Comparison of ENCODE assay signal across 1 cellular context in genomic region chr2:42132966-42133641, GRCh38.
A peak's percentile ranks its signal among the peaks of the same experiment; 100 is the strongest.
TF ChIP-seq lines count a peak whose summit lies in the region.

No MANE protein-coding gene starts in this region.

TF ChIP-seq in HepG2, 621 proteins besides CTCF, POLR2A, EP300 and RAD21 (continued from another document and continues in another):
- TF ChIP-seq, protein P1, sequence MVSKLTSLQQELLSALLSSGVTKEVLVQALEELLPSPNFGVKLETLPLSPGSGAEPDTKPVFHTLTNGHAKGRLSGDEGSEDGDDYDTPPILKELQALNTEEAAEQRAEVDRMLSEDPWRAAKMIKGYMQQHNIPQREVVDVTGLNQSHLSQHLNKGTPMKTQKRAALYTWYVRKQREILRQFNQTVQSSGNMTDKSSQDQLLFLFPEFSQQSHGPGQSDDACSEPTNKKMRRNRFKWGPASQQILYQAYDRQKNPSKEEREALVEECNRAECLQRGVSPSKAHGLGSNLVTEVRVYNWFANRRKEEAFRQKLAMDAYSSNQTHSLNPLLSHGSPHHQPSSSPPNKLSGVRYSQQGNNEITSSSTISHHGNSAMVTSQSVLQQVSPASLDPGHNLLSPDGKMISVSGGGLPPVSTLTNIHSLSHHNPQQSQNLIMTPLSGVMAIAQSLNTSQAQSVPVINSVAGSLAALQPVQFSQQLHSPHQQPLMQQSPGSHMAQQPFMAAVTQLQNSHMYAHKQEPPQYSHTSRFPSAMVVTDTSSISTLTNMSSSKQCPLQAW (CRISPR knock-in tag; IDR thresholded peaks at IDR 0.05), result peak; percentile 99
- TF ChIP-seq ZNF777 (CRISPR knock-in tag; IDR thresholded peaks at IDR 0.05) (0 out of 2 replicates have a peak, but pooled peaks have one; percentile 24), ARID2 (CRISPR knock-in tag; IDR thresholded peaks at IDR 0.05; ENCODE audit: borderline replicate concordance) (peak; percentile 89; the same call in 1 of the 2 replicates), ZNF879 (CRISPR knock-in tag; IDR thresholded peaks at IDR 0.05) (peak; percentile 97), MEIS1 (CRISPR knock-in tag; IDR thresholded peaks at IDR 0.05; ENCODE audit: borderline replicate concordance) (peak; percentile 91; the same call in 1 of the 2 replicates), TRIM24 (CRISPR knock-in tag; IDR thresholded peaks at IDR 0.05) (no peak), RORA (CRISPR knock-in tag; IDR thresholded peaks at IDR 0.05) (no peak), ZFYVE20 (CRISPR knock-in tag; IDR thresholded peaks at IDR 0.05; ENCODE audit: borderline replicate concordance, low read depth) (no peak), RCOR2 (CRISPR knock-in tag; IDR thresholded peaks at IDR 0.05) (peak; percentile 98), ZNF18 (CRISPR knock-in tag; IDR thresholded peaks at IDR 0.05; ENCODE audit: insufficient replicate concordance) (peak; percentile 89), ZNF644 (CRISPR knock-in tag; IDR thresholded peaks at IDR 0.05; ENCODE audit: low read depth) (peak; percentile 78), ONECUT2 (CRISPR knock-in tag; IDR thresholded peaks at IDR 0.05) (peak; percentile 56), PHF21A (CRISPR knock-in tag; IDR thresholded peaks at IDR 0.05) (peak; percentile 96), ZNF597 (CRISPR knock-in tag; IDR thresholded peaks at IDR 0.05) (no peak), KAT8 (CRISPR knock-in tag; IDR thresholded peaks at IDR 0.05) (peak; percentile 90), ARNT2 (CRISPR knock-in tag; IDR thresholded peaks at IDR 0.05; ENCODE audit: low read depth) (peak; percentile 90), PTBP1 (IDR thresholded peaks at IDR 0.05; ENCODE audit: low read depth, low read length, poor library complexity, severe bottlenecking) (peak; percentile 99), BCL6 (CRISPR knock-in tag; IDR thresholded peaks at IDR 0.05) (peak; percentile 90), MZF1 (CRISPR knock-in tag; IDR thresholded peaks at IDR 0.05; ENCODE audit: borderline replicate concordance) (0 out of 2 replicates have a peak, but pooled peaks have one; percentile 98), REL (CRISPR knock-in tag; conservative IDR thresholded peaks at IDR 0.05) (no peak), ARID4A (CRISPR knock-in tag; IDR thresholded peaks at IDR 0.05; ENCODE audit: borderline replicate concordance) (peak; percentile 77), NFIB (CRISPR knock-in tag; IDR thresholded peaks at IDR 0.05; ENCODE audit: borderline replicate concordance) (no peak), ZNF639 (CRISPR knock-in tag; conservative IDR thresholded peaks at IDR 0.05) (peak; percentile 76; the same call in 1 of the 2 replicates), SCMH1 (CRISPR knock-in tag; IDR thresholded peaks at IDR 0.05; ENCODE audit: borderline replicate concordance) (no peak), U2AF2 (IDR thresholded peaks at IDR 0.05; ENCODE audit: low read depth, low read length) (peak; percentile 4; the same call in 1 of the 2 replicates), ZNF160 (CRISPR knock-in tag; IDR thresholded peaks at IDR 0.05) (peak; percentile 95), ZNF143 (CRISPR knock-in tag; IDR thresholded peaks at IDR 0.05) (peak; percentile 70; the same call in 1 of the 2 replicates), DR1 (CRISPR knock-in tag; IDR thresholded peaks at IDR 0.05) (peak; percentile 76; the same call in 1 of the 2 replicates), ZFP36L1 (CRISPR knock-in tag; IDR thresholded peaks at IDR 0.05) (peak; percentile 82), ZNF652 (CRISPR knock-in tag; IDR thresholded peaks at IDR 0.05; ENCODE audit: borderline replicate concordance, low read depth) (peak; percentile 57), ZNF7 (CRISPR knock-in tag; IDR thresholded peaks at IDR 0.05) (peak; percentile 59; the same call in 1 of the 2 replicates), EHMT2 (IDR thresholded peaks at IDR 0.05; ENCODE audit: borderline replicate concordance, low read depth, low read length) (peak; percentile 42; the same call in 1 of the 2 replicates), ZNF251 (CRISPR knock-in tag; IDR thresholded peaks at IDR 0.05) (no peak), AGO1 (IDR thresholded peaks at IDR 0.05; ENCODE audit: low read depth, low read length, poor library complexity, severe bottlenecking) (no peak), MTF1 (CRISPR knock-in tag; IDR thresholded peaks at IDR 0.05) (peak; percentile 72; the same call in 1 of the 2 replicates), THRA (CRISPR knock-in tag; IDR thresholded peaks at IDR 0.05; ENCODE audit: borderline replicate concordance) (peak; percentile 89), FOXA3 (CRISPR knock-in tag; IDR thresholded peaks at IDR 0.05) (peak; percentile 92), SP4 (CRISPR knock-in tag; IDR thresholded peaks at IDR 0.05) (peak; percentile 89), MTA1 (CRISPR knock-in tag; IDR thresholded peaks at IDR 0.05; ENCODE audit: borderline replicate concordance) (peak; percentile 97), ELF1 (CRISPR knock-in tag; IDR thresholded peaks at IDR 0.05) (peak; percentile 82), ZNF747 (CRISPR knock-in tag; IDR thresholded peaks at IDR 0.05; ENCODE audit: borderline replicate concordance) (peak; percentile 84), SALL1 (CRISPR knock-in tag; IDR thresholded peaks at IDR 0.05) (peak; percentile 100), NCOA2 (CRISPR knock-in tag; IDR thresholded peaks at IDR 0.05) (peak; percentile 97), ZBTB7B (CRISPR knock-in tag; IDR thresholded peaks at IDR 0.05) (peak; percentile 96), ZNF788 (CRISPR knock-in tag; IDR thresholded peaks at IDR 0.05; ENCODE audit: borderline replicate concordance) (peak; percentile 60; the same call in 1 of the 2 replicates), FIP1L1 (IDR thresholded peaks at IDR 0.05; ENCODE audit: borderline replicate concordance, insufficient read depth, low read depth, low read length) (0 out of 2 replicates have a peak, but pooled peaks have one; percentile 63), CCDC6 (CRISPR knock-in tag; IDR thresholded peaks at IDR 0.05) (peak; percentile 98), POLR2AphosphoS5 (IDR thresholded peaks at IDR 0.05; ENCODE audit: low read depth, low read length) (peak; percentile 89)
- TF ChIP-seq, protein P2, sequence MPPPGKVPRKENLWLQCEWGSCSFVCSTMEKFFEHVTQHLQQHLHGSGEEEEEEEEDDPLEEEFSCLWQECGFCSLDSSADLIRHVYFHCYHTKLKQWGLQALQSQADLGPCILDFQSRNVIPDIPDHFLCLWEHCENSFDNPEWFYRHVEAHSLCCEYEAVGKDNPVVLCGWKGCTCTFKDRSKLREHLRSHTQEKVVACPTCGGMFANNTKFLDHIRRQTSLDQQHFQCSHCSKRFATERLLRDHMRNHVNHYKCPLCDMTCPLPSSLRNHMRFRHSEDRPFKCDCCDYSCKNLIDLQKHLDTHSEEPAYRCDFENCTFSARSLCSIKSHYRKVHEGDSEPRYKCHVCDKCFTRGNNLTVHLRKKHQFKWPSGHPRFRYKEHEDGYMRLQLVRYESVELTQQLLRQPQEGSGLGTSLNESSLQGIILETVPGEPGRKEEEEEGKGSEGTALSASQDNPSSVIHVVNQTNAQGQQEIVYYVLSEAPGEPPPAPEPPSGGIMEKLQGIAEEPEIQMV (CRISPR knock-in tag; IDR thresholded peaks at IDR 0.05; ENCODE audit: low read depth), result 0 out of 2 replicates have a peak, but pooled peaks have one; percentile 69
- TF ChIP-seq, protein P3, sequence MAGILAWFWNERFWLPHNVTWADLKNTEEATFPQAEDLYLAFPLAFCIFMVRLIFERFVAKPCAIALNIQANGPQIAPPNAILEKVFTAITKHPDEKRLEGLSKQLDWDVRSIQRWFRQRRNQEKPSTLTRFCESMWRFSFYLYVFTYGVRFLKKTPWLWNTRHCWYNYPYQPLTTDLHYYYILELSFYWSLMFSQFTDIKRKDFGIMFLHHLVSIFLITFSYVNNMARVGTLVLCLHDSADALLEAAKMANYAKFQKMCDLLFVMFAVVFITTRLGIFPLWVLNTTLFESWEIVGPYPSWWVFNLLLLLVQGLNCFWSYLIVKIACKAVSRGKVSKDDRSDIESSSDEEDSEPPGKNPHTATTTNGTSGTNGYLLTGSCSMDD (CRISPR knock-in tag; IDR thresholded peaks at IDR 0.05), result no peak
- TF ChIP-seq, protein P4, sequence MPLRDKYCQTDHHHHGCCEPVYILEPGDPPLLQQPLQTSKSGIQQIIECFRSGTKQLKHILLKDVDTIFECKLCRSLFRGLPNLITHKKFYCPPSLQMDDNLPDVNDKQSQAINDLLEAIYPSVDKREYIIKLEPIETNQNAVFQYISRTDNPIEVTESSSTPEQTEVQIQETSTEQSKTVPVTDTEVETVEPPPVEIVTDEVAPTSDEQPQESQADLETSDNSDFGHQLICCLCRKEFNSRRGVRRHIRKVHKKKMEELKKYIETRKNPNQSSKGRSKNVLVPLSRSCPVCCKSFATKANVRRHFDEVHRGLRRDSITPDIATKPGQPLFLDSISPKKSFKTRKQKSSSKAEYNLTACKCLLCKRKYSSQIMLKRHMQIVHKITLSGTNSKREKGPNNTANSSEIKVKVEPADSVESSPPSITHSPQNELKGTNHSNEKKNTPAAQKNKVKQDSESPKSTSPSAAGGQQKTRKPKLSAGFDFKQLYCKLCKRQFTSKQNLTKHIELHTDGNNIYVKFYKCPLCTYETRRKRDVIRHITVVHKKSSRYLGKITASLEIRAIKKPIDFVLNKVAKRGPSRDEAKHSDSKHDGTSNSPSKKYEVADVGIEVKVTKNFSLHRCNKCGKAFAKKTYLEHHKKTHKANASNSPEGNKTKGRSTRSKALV (CRISPR knock-in tag; IDR thresholded peaks at IDR 0.05), result peak; percentile 92
